12 cellular contexts compared by ENCODE assay signal in genomic region chr11:35785287-35786167, GRCh38.
DNase-seq lines count a peak whose midpoint lies in the region; ATAC-seq, FAIRE-seq and TF ChIP-seq lines count a peak whose summit lies in the region.
"Had no signal": no experiment of that assay in that cellular context is flagged by ENCODE, and none has a peak within 500 bp of the region (broad histone marks: within the 10 kb centered on the region; RNA-seq: fewer than 3 reads in every experiment).

No MANE protein-coding gene starts in this region.

- no peak overlapping the region for H3K4me3 Mint-ChIP-seq in effector memory CD8-positive, alpha-beta T cell
- H3K4me3 Mint-ChIP-seq in immature natural killer cell: no peak overlapping the region

- no peaks in the 10 kb centered on the region for H3K9me3 Mint-ChIP-seq in effector memory CD8-positive, alpha-beta T cell
- H3K9me3 Mint-ChIP-seq in immature natural killer cell: no peaks in the 10 kb centered on the region

- H3K27ac ChIP-seq in epithelial cell of prostate: peak overlapping the region; percentile 0
- H3K27ac ChIP-seq: suprapubic skin had no signal

- peak; percentile 60 for ATAC-seq in GM21529 (IDR thresholded peaks at IDR 0.05; ENCODE audit: unreplicated experiment)
- ATAC-seq in HG03520 (IDR thresholded peaks at IDR 0.05; ENCODE audit: unreplicated experiment): peak; percentile 61
- ATAC-seq in effector memory CD8-positive, alpha-beta T cell (replicated peaks): no peak
- ATAC-seq: HCT116, SK-N-SH treated with all-trans-retinoic acid at 6 μM for 48 hours had no signal

- no peak for TF ChIP-seq POLR2A in GM12892 (IDR thresholded peaks at IDR 0.05; ENCODE audit: low read depth, low read length)

- DNase-seq in GM12892 (ENCODE audit: insufficient read length) (no peak), epithelial cell of prostate (ENCODE audit: low read depth, low spot score) (no peak), iPS-NIHi11 (ENCODE audit: low spot score) (no peak), NCI-H187 (lab: John Stamatoyannopoulos, UW) (no peak), immature natural killer cell (no peak)
- no peak for DNase-seq in effector memory CD8-positive, alpha-beta T cell
- DNase-seq: NCI-H1694 had no signal

- H3K4me1 Mint-ChIP-seq in effector memory CD8-positive, alpha-beta T cell (ENCODE audit: low read depth in 2 of 2): peaks cover 30 to 63% of the 10 kb centered on the region in 2 donors
- H3K4me1 Mint-ChIP-seq in immature natural killer cell: peaks cover 56 to 73% of the 10 kb centered on the region in 2 donors

- no peak overlapping the region for H3K27ac Mint-ChIP-seq in effector memory CD8-positive, alpha-beta T cell
- peak overlapping the region in 2 of 6 donors; percentile 16 to 40 for H3K27ac Mint-ChIP-seq in immature natural killer cell

- H3K36me3 Mint-ChIP-seq in effector memory CD8-positive, alpha-beta T cell (ENCODE audit: insufficient read depth): no peaks in the 10 kb centered on the region
- no peaks in the 10 kb centered on the region for H3K36me3 Mint-ChIP-seq in immature natural killer cell

- peak; percentile 58 for FAIRE-seq in GM12892 (lab: Jason Lieb, UNC)

- H3K27me3 Mint-ChIP-seq in effector memory CD8-positive, alpha-beta T cell: no peaks in the 10 kb centered on the region
- peaks cover 0 to 2% (median 0%) of the 10 kb centered on the region in 3 donors for H3K27me3 Mint-ChIP-seq in immature natural killer cell (ENCODE audit: low read depth in 3 of 3)
